Comparison of ENCODE assay signal across 8 cellular contexts in the genomic region with DNA sequence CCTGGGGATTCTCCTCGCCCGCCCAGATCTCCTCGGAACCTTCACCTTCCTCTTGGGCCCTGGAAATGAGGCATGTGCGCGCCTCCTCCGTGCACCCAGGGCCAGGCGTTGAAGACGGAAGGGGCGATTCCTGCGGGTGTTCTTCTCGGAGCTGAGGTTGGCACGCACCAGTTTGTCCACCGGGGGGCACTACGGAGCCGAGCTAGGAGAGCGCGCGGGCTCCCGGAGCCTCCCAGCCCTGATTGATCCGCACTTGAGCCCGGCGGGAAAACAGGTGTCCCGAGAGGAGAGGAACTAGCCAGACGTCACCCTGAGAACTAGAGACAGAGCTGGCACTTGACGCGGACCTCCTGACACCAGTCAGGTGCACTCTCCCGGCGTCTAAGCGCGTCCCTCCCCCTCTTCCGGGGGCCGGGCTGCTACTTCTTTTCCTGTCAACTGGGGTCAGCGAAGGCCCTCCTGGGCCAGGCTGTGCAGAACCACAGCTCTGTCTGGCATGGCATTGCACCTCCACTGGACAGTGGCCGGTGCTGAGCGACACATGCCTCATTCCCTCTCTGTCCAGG. TPM values are rescaled to one million over a fixed set of nuclear protein-coding genes. Genes with fewer than 3 reads are reported as not detected.
DNase-seq lines count a peak whose midpoint lies in the region; ATAC-seq, FAIRE-seq and TF ChIP-seq lines count a peak whose summit lies in the region.

No MANE protein-coding gene starts in this region.

- FAIRE-seq in bronchial epithelial cell (lab: Jason Lieb, UNC) = no peak
- peak; percentile 92 for FAIRE-seq in keratinocyte (lab: Jason Lieb, UNC)

- H3K4me1 ChIP-seq in keratinocyte (ENCODE audit: control insufficient read depth, extremely low read depth, insufficient read depth, low read length) = peaks cover 49% of the 10 kb centered on the region

- peak overlapping the region; percentile 20 for H3K9ac ChIP-seq in keratinocyte (ENCODE audit: control insufficient read depth, extremely low read depth, insufficient read depth, low read length)

- no peaks in the 10 kb centered on the region for H3K9me1 ChIP-seq in keratinocyte (ENCODE audit: control insufficient read depth, extremely low read depth, insufficient read depth, low read length)

- H3K4me3 ChIP-seq in GM06990 (replicated peaks; ENCODE audit: low read depth, low read length) = peak overlapping the region; percentile 44
- H3K4me3 ChIP-seq in WI38 (ENCODE audit: low read depth, low read length) = peak overlapping the region; percentile 21; the same call in 1 of the 2 replicates
- no peak overlapping the region for H3K4me3 ChIP-seq in bronchial epithelial cell (ENCODE audit: low read depth, low read length)
- peak overlapping the region in 1 of 3 experiments; percentile 31 for H3K4me3 ChIP-seq in keratinocyte (ENCODE audit: control insufficient read depth in 2 of 3, extremely low read depth in 1 of 3, insufficient read depth in 2 of 3, low read depth in 1 of 3, low read length in 3 of 3)

- H4K20me1 ChIP-seq in keratinocyte (ENCODE audit: control insufficient read depth, extremely low read depth, insufficient read depth, low read length) = no peaks in the 10 kb centered on the region

- dilution Hi-C loops in keratinocyte (cut with MboI; ENCODE audit: extremely low pct_ligation_motif_present, low sequenced_read_pairs) = no loop called here

- H3K27ac ChIP-seq in keratinocyte (ENCODE audit: control insufficient read depth, insufficient read depth, low read length) = peak overlapping the region; percentile 39

- no peaks in the 10 kb centered on the region for H3K27me3 ChIP-seq in GM06990 (replicated peaks; ENCODE audit: control insufficient read depth, insufficient read depth, low read length)
- no peaks in the 10 kb centered on the region for H3K27me3 ChIP-seq in bronchial epithelial cell (ENCODE audit: control insufficient read depth, insufficient read depth, low read length)
- no peaks in the 10 kb centered on the region for H3K27me3 ChIP-seq in keratinocyte (ENCODE audit: control insufficient read depth, extremely low read depth, insufficient read depth, low read length)

- peak overlapping the region; percentile 90 for H2AFZ ChIP-seq in keratinocyte (ENCODE audit: control insufficient read depth, low read length)

- TF ChIP-seq CTCF in GM06990 (IDR thresholded peaks at IDR 0.05; ENCODE audit: insufficient read depth, low read length, poor library complexity, severe bottlenecking) (peak; percentile 91), WI38 (IDR thresholded peaks at IDR 0.05; ENCODE audit: low read depth, low read length) (peak; percentile 65), bronchial epithelial cell (IDR thresholded peaks at IDR 0.05; ENCODE audit: insufficient read depth, low read length, severe bottlenecking) (peak; percentile 97), keratinocyte (optimal IDR thresholded peaks at IDR 0.05 in 1 of 3, IDR thresholded peaks at IDR 0.05 in 1 of 3, conservative IDR thresholded peaks at IDR 0.05 in 1 of 3; ENCODE audit: extremely low read depth in 1 of 3, insufficient read depth in 2 of 3, low read length in 3 of 3) (peak; percentile 81 to 96 (median 91))

- peak overlapping the region; percentile 41 for H3K4me2 ChIP-seq in keratinocyte (ENCODE audit: control insufficient read depth, extremely low read depth, insufficient read depth, low read depth, low read length)

- DNase-seq in GM06990 (ENCODE audit: extremely low read depth, insufficient read length) (peak; percentile 79), NCI-H2171 treated with DMSO at 0.1 percent for 48 hours (lab: John Stamatoyannopoulos, UW) (peak; percentile 94), bronchial epithelial cell (ENCODE audit: low read depth) (peak; percentile 77), keratinocyte (ENCODE audit: low read depth, low spot score) (peak; percentile 91)
- peak; percentile 47 to 70 for DNase-seq in stimulated activated CD4-positive, alpha-beta T cell treated with anti-CD3 and anti-CD28 coated beads, Interleukin-15, amount 100 ng/mL, for 1 hour (ENCODE audit: low read depth in 1 of 2, low spot score in 1 of 2)

- ATAC-seq in HG02885 (IDR thresholded peaks at IDR 0.05; ENCODE audit: poor library complexity, unreplicated experiment) (peak; percentile 74), HG02884 (IDR thresholded peaks at IDR 0.05; ENCODE audit: unreplicated experiment) (no peak)

- H3K9me3 ChIP-seq in keratinocyte (ENCODE audit: control insufficient read depth, low read depth, low read length) = no peaks in the 10 kb centered on the region

- H3K36me3 ChIP-seq in GM06990 (ENCODE audit: control insufficient read depth, insufficient read depth, low read length) = no peaks in the 10 kb centered on the region
- H3K36me3 ChIP-seq in bronchial epithelial cell (ENCODE audit: control insufficient read depth, insufficient read depth, low read length) = no peaks in the 10 kb centered on the region
- no peaks in the 10 kb centered on the region for H3K36me3 ChIP-seq in keratinocyte (ENCODE audit: control insufficient read depth in 2 of 2, extremely low read depth in 1 of 2, insufficient read depth in 2 of 2, low read length in 2 of 2)

- H3K79me2 ChIP-seq in keratinocyte (ENCODE audit: control insufficient read depth, insufficient read depth, low read length) = no peaks in the 10 kb centered on the region

RNA-seq across cellular contexts. Expression of a gene that starts 18.3 kb away (rescaled TPM):
- 23.2 and 40.7 TPM in 2 replicates for total RNA-seq in bronchial epithelial cell
- polyA plus RNA-seq in keratinocyte = 171 to 534 TPM (median 254 TPM) in 3 replicates
- 42.6 TPM for polyA plus RNA-seq in keratinocyte (2011; ENCODE audit: low read depth)
- polyA plus RNA-seq in keratinocyte (2011; cell fraction: cytosol; rRNA removed) = 289 and 579 TPM in 2 replicates
- 282 and 353 TPM in 2 replicates for polyA plus RNA-seq in keratinocyte (2011; cell fraction: nucleus; rRNA removed)
- polyA plus RNA-seq in keratinocyte (2012; ENCODE audit: low replicate concordance) = 278 and 559 TPM in 2 replicates
- polyA minus RNA-seq in keratinocyte = 278 to 1,146 TPM (median 422 TPM) in 3 replicates
- polyA minus RNA-seq in keratinocyte (2011; cell fraction: cytosol; rRNA and poly(A)+ RNA removed) = 637 TPM
- polyA minus RNA-seq in keratinocyte (2011; cell fraction: nucleus; rRNA and poly(A)+ RNA removed) = 159 and 168 TPM in 2 replicates

RNA-seq across cellular contexts. Expression of a gene that starts 21.8 kb away (rescaled TPM):
- 0.79 and 3.8 TPM in 2 replicates for total RNA-seq in bronchial epithelial cell
- 0.29 to 0.59 TPM (median 0.58 TPM) in 3 replicates for polyA plus RNA-seq in keratinocyte
- 1.4 TPM for polyA plus RNA-seq in keratinocyte (2011; ENCODE audit: low read depth)
- 0.12 and 0.46 TPM in 2 replicates for polyA plus RNA-seq in keratinocyte (2011; cell fraction: cytosol; rRNA removed)
- 0.19 TPM in 1 of 2 replicates, not detected in the other for polyA plus RNA-seq in keratinocyte (2011; cell fraction: nucleus; rRNA removed)
- polyA plus RNA-seq in keratinocyte (2012; ENCODE audit: low replicate concordance) = 0.96 and 3.2 TPM in 2 replicates
- polyA minus RNA-seq in keratinocyte = 0.67 to 2.4 TPM (median 0.69 TPM) in 3 replicates
- not detected for polyA minus RNA-seq in keratinocyte (2011; cell fraction: cytosol; rRNA and poly(A)+ RNA removed)
- not detected in 2 replicates for polyA minus RNA-seq in keratinocyte (2011; cell fraction: nucleus; rRNA and poly(A)+ RNA removed)
